1 cellular context compared by ENCODE assay signal in genomic region chr2:84293791-84294380, GRCh38.
TF ChIP-seq lines count a peak whose summit lies in the region.

No MANE protein-coding gene starts in this region.

TF ChIP-seq in HepG2, 621 proteins besides CTCF, POLR2A, EP300 and RAD21 (continued from another document and continues in another):
- TF ChIP-seq, protein P1, sequence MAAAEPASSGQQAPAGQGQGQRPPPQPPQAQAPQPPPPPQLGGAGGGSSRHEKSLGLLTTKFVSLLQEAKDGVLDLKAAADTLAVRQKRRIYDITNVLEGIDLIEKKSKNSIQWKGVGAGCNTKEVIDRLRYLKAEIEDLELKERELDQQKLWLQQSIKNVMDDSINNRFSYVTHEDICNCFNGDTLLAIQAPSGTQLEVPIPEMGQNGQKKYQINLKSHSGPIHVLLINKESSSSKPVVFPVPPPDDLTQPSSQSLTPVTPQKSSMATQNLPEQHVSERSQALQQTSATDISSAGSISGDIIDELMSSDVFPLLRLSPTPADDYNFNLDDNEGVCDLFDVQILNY (CRISPR knock-in tag; conservative IDR thresholded peaks at IDR 0.05), result no peak
- TF ChIP-seq, protein P2, sequence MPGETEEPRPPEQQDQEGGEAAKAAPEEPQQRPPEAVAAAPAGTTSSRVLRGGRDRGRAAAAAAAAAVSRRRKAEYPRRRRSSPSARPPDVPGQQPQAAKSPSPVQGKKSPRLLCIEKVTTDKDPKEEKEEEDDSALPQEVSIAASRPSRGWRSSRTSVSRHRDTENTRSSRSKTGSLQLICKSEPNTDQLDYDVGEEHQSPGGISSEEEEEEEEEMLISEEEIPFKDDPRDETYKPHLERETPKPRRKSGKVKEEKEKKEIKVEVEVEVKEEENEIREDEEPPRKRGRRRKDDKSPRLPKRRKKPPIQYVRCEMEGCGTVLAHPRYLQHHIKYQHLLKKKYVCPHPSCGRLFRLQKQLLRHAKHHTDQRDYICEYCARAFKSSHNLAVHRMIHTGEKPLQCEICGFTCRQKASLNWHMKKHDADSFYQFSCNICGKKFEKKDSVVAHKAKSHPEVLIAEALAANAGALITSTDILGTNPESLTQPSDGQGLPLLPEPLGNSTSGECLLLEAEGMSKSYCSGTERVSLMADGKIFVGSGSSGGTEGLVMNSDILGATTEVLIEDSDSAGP (CRISPR knock-in tag; IDR thresholded peaks at IDR 0.05; ENCODE audit: borderline replicate concordance), result peak; percentile 64
- TF ChIP-seq SIX1 (CRISPR knock-in tag; IDR thresholded peaks at IDR 0.05; ENCODE audit: borderline replicate concordance), result peak; percentile 74
- TF ChIP-seq CCAR2 (optimal IDR thresholded peaks at IDR 0.05; ENCODE audit: low read depth, low read length), result peak; percentile 53
- TF ChIP-seq CHD4 (IDR thresholded peaks at IDR 0.05; ENCODE audit: borderline replicate concordance, low read length), result peak; percentile 85; the same call in 1 of the 2 replicates
- TF ChIP-seq, protein P3, sequence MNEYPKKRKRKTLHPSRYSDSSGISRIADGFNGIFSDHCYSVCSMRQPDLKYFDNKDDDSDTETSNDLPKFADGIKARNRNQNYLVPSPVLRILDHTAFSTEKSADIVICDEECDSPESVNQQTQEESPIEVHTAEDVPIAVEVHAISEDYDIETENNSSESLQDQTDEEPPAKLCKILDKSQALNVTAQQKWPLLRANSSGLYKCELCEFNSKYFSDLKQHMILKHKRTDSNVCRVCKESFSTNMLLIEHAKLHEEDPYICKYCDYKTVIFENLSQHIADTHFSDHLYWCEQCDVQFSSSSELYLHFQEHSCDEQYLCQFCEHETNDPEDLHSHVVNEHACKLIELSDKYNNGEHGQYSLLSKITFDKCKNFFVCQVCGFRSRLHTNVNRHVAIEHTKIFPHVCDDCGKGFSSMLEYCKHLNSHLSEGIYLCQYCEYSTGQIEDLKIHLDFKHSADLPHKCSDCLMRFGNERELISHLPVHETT (CRISPR knock-in tag; conservative IDR thresholded peaks at IDR 0.05), result peak; percentile 39; the same call in 1 of the 2 replicates
- TF ChIP-seq BATF2 (CRISPR knock-in tag; IDR thresholded peaks at IDR 0.05), result no peak
- peak; percentile 78; the same call in 1 of the 2 replicates for TF ChIP-seq NAIF1 (CRISPR knock-in tag; IDR thresholded peaks at IDR 0.05; ENCODE audit: borderline replicate concordance)
- peak; percentile 81 for TF ChIP-seq ELF3 (CRISPR knock-in tag; IDR thresholded peaks at IDR 0.05)
- TF ChIP-seq ZNF17 (CRISPR knock-in tag; IDR thresholded peaks at IDR 0.05), result no peak
- no peak; the same call in 1 of the 2 replicates for TF ChIP-seq ZIK1 (CRISPR knock-in tag; IDR thresholded peaks at IDR 0.05; ENCODE audit: borderline replicate concordance, low read depth)
- peak; percentile 68; the same call in 1 of the 2 replicates for TF ChIP-seq ZFP37 (CRISPR knock-in tag; IDR thresholded peaks at IDR 0.05; ENCODE audit: borderline replicate concordance)
- TF ChIP-seq CSRNP1 (CRISPR knock-in tag; IDR thresholded peaks at IDR 0.05), result no peak
- peak; percentile 99 for TF ChIP-seq ARNTL (CRISPR knock-in tag; IDR thresholded peaks at IDR 0.05)
- TF ChIP-seq, protein P4, sequence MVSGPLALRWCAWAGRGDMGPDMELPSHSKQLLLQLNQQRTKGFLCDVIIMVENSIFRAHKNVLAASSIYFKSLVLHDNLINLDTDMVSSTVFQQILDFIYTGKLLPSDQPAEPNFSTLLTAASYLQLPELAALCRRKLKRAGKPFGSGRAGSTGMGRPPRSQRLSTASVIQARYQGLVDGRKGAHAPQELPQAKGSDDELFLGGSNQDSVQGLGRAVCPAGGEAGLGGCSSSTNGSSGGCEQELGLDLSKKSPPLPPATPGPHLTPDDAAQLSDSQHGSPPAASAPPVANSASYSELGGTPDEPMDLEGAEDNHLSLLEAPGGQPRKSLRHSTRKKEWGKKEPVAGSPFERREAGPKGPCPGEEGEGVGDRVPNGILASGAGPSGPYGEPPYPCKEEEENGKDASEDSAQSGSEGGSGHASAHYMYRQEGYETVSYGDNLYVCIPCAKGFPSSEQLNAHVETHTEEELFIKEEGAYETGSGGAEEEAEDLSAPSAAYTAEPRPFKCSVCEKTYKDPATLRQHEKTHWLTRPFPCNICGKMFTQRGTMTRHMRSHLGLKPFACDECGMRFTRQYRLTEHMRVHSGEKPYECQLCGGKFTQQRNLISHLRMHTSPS (CRISPR knock-in tag; IDR thresholded peaks at IDR 0.05; ENCODE audit: low read depth), result peak; percentile 77
- TF ChIP-seq PHF21A (CRISPR knock-in tag; IDR thresholded peaks at IDR 0.05), result peak; percentile 97
- no peak for TF ChIP-seq HOXA7 (CRISPR knock-in tag; IDR thresholded peaks at IDR 0.05)
- peak; percentile 91 for TF ChIP-seq HHEX (CRISPR knock-in tag; IDR thresholded peaks at IDR 0.05)
- TF ChIP-seq, protein P5, sequence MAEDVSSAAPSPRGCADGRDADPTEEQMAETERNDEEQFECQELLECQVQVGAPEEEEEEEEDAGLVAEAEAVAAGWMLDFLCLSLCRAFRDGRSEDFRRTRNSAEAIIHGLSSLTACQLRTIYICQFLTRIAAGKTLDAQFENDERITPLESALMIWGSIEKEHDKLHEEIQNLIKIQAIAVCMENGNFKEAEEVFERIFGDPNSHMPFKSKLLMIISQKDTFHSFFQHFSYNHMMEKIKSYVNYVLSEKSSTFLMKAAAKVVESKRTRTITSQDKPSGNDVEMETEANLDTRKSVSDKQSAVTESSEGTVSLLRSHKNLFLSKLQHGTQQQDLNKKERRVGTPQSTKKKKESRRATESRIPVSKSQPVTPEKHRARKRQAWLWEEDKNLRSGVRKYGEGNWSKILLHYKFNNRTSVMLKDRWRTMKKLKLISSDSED (CRISPR knock-in tag; IDR thresholded peaks at IDR 0.05), result no peak
- 0 out of 2 replicates have a peak, but pooled peaks have one; percentile 56 for TF ChIP-seq ZNF616 (CRISPR knock-in tag; IDR thresholded peaks at IDR 0.05; ENCODE audit: low read depth)
- TF ChIP-seq CBX2 (IDR thresholded peaks at IDR 0.05; ENCODE audit: low read depth, low read length), result no peak
- TF ChIP-seq CBX2 (CRISPR knock-in tag; IDR thresholded peaks at IDR 0.05; ENCODE audit: low read depth), result peak; percentile 50; the same call in 1 of the 2 replicates
- no peak for TF ChIP-seq ZNF407 (CRISPR knock-in tag; IDR thresholded peaks at IDR 0.05; ENCODE audit: not compliant biosample characterization)
- TF ChIP-seq AKAP8 (CRISPR knock-in tag; IDR thresholded peaks at IDR 0.05), result peak; percentile 95
- peak; percentile 91 for TF ChIP-seq ZNF414 (CRISPR knock-in tag; IDR thresholded peaks at IDR 0.05)
- TF ChIP-seq POLR2AphosphoS5 (IDR thresholded peaks at IDR 0.05; ENCODE audit: low read depth, low read length), result no peak
- TF ChIP-seq, protein P6, sequence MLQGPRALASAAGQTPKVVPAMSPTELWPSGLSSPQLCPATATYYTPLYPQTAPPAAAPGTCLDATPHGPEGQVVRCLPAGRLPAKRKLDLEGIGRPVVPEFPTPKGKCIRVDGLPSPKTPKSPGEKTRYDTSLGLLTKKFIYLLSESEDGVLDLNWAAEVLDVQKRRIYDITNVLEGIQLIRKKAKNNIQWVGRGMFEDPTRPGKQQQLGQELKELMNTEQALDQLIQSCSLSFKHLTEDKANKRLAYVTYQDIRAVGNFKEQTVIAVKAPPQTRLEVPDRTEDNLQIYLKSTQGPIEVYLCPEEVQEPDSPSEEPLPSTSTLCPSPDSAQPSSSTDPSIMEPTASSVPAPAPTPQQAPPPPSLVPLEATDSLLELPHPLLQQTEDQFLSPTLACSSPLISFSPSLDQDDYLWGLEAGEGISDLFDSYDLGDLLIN (CRISPR knock-in tag; IDR thresholded peaks at IDR 0.05; ENCODE audit: borderline replicate concordance), result no peak
- no peak for TF ChIP-seq ZFAT (CRISPR knock-in tag; conservative IDR thresholded peaks at IDR 0.05)
- peak; percentile 58; the same call in 1 of the 2 replicates for TF ChIP-seq ZNF652 (CRISPR knock-in tag; IDR thresholded peaks at IDR 0.05; ENCODE audit: borderline replicate concordance, low read depth)
- no peak for TF ChIP-seq REXO4 (CRISPR knock-in tag; IDR thresholded peaks at IDR 0.05; ENCODE audit: borderline replicate concordance)
- peak; percentile 97 for TF ChIP-seq NCOA2 (CRISPR knock-in tag; IDR thresholded peaks at IDR 0.05)
- TF ChIP-seq, protein P7, sequence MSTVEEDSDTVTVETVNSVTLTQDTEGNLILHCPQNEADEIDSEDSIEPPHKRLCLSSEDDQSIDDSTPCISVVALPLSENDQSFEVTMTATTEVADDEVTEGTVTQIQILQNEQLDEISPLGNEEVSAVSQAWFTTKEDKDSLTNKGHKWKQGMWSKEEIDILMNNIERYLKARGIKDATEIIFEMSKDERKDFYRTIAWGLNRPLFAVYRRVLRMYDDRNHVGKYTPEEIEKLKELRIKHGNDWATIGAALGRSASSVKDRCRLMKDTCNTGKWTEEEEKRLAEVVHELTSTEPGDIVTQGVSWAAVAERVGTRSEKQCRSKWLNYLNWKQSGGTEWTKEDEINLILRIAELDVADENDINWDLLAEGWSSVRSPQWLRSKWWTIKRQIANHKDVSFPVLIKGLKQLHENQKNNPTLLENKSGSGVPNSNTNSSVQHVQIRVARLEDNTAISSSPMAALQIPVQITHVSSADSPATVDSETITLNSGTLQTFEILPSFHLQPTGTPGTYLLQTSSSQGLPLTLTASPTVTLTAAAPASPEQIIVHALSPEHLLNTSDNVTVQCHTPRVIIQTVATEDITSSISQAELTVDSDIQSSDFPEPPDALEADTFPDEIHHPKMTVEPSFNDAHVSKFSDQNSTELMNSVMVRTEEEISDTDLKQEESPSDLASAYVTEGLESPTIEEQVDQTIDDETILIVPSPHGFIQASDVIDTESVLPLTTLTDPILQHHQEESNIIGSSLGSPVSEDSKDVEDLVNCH (CRISPR knock-in tag; IDR thresholded peaks at IDR 0.05), result peak; percentile 98; the same call in 1 of the 2 replicates
- no peak for TF ChIP-seq ZNF251 (CRISPR knock-in tag; IDR thresholded peaks at IDR 0.05)
- peak; percentile 91 for TF ChIP-seq MXD4 (CRISPR knock-in tag; IDR thresholded peaks at IDR 0.05)
- peak; percentile 98 for TF ChIP-seq MED8 (CRISPR knock-in tag; IDR thresholded peaks at IDR 0.05; ENCODE audit: insufficient replicate concordance)
- TF ChIP-seq HES4 (CRISPR knock-in tag; IDR thresholded peaks at IDR 0.05; ENCODE audit: borderline replicate concordance), result no peak
